Comparison of ENCODE assay signal across 9 cellular contexts in genomic region chr7:149856-150636, GRCh38. TPM values are rescaled to one million over a fixed set of nuclear protein-coding genes. Genes with fewer than 3 reads are reported as not detected.
DNase-seq lines count a peak whose midpoint lies in the region; ATAC-seq, FAIRE-seq and TF ChIP-seq lines count a peak whose summit lies in the region.
"Had no signal": no experiment of that assay in that cellular context is flagged by ENCODE, and none has a peak within 500 bp of the region (broad histone marks: within the 10 kb centered on the region; RNA-seq: fewer than 3 reads in every experiment).

No MANE protein-coding gene starts in this region.

- H3K27ac Mint-ChIP-seq in Caco-2 (ENCODE audit: unreplicated experiment) = peak overlapping the region; percentile 99

- intact Hi-C loops in Caco-2 (cut with micrococcal nuclease; ENCODE audit: unreplicated experiment) = loop anchor here (1.0 kb wide), 3 partner anchors 10 to 42 kb away; partner anchors contain the start of gene FAM20C
- intact Hi-C loops in HepG2 (cut with micrococcal nuclease; ENCODE audit: unreplicated experiment) = no loop called here

- H3K36me3 ChIP-seq in Caco-2 (ENCODE audit: control insufficient read depth, insufficient read depth, low read length) = no peaks in the 10 kb centered on the region
- 0 out of 2 replicates have a peak, but pooled peaks cover 3% of the 10 kb centered on the region for H3K36me3 ChIP-seq in SJSA1
- no peaks in the 10 kb centered on the region for H3K36me3 ChIP-seq in brain microvascular endothelial cell (replicated peaks)
- no peaks in the 10 kb centered on the region for H3K36me3 ChIP-seq in HepG2 (replicated peaks in 1 of 2; ENCODE audit: control insufficient read depth in 1 of 2, insufficient read depth in 2 of 2, low read length in 2 of 2)
- no peaks in the 10 kb centered on the region for H3K36me3 ChIP-seq in Karpas-422 (ENCODE audit: insufficient read depth, low read length)

- H3K4me1 ChIP-seq in Caco-2 (peaks cover 15% of the 10 kb centered on the region), SJSA1 (replicated peaks) (peaks cover 6% of the 10 kb centered on the region), HepG2 (ENCODE audit: insufficient read depth, low read length) (peaks cover 19% of the 10 kb centered on the region), Karpas-422 (ENCODE audit: low read length) (no peaks in the 10 kb centered on the region)

- BruUV-seq in Caco-2 (replicated peaks; lab: Mats Ljungman, UMichigan) = TSS peak; percentile 99
- no TSS peak for BruUV-seq in HepG2 (replicated peaks; lab: Mats Ljungman, UMichigan)

- no peaks in the 10 kb centered on the region for H3K9me2 ChIP-seq in Karpas-422 (replicated peaks; ENCODE audit: insufficient read depth, low read length)

- no peak for TF ChIP-seq EP300 in HepG2 (IDR thresholded peaks at IDR 0.05; ENCODE audit: low read depth in 2 of 2, low read length in 2 of 2)
- no peak for TF ChIP-seq EP300 in HepG2 (CRISPR knock-in tag; IDR thresholded peaks at IDR 0.05; ENCODE audit: borderline replicate concordance)

- CTCF ChIA-PET in Caco-2 (lab: Charles Lee) (no interaction called here), HepG2 (lab: Yijun Ruan, JAX; ENCODE audit: low intra/inter-chr PET ratio, low total read pairs) (no interaction called here)

- peak overlapping the region; percentile 88 for H3K4me3 Mint-ChIP-seq in Caco-2 (ENCODE audit: unreplicated experiment)

- WGBS in HepG2 (ENCODE audit: low lambda C conversion rate) = 92% methylated on average over 28 of the region's 37 CpGs

- H3K27me3 Mint-ChIP-seq in Caco-2 (ENCODE audit: insufficient read depth, unreplicated experiment) = no peaks in the 10 kb centered on the region

- H3K9me3 ChIP-seq in Caco-2 (no peaks in the 10 kb centered on the region), SJSA1 (replicated peaks) (no peaks in the 10 kb centered on the region), HepG2 (ENCODE audit: low read length) (no peaks in the 10 kb centered on the region), Karpas-422 (ENCODE audit: low read length) (no peaks in the 10 kb centered on the region)

- ATAC-seq in HG02759 (IDR thresholded peaks at IDR 0.05; ENCODE audit: unreplicated experiment) = peak; percentile 8
- ATAC-seq in HepG2 = peak; percentile 66

- H3K79me2 ChIP-seq in HepG2 (ENCODE audit: insufficient read depth, low read length) (no peaks in the 10 kb centered on the region), Karpas-422 (ENCODE audit: low read length) (no peaks in the 10 kb centered on the region)

- no peak overlapping the region for H2AFZ ChIP-seq in HepG2 (ENCODE audit: low read length)
- no peak overlapping the region for H2AFZ ChIP-seq in Karpas-422 (ENCODE audit: low read length)

- TF ChIP-seq RAD21 in HepG2 (CRISPR knock-in tag; IDR thresholded peaks at IDR 0.05) = no peak

- no peaks in the 10 kb centered on the region for H3K27me3 ChIP-seq in Caco-2 (replicated peaks; ENCODE audit: control insufficient read depth, insufficient read depth, low read length)
- H3K27me3 ChIP-seq in SJSA1 (replicated peaks) = no peaks in the 10 kb centered on the region
- no peaks in the 10 kb centered on the region for H3K27me3 ChIP-seq in brain microvascular endothelial cell (replicated peaks)
- peaks cover 0 to 14% of the 10 kb centered on the region in 2 experiments; a peak in 3 of 5 replicates for H3K27me3 ChIP-seq in HepG2 (ENCODE audit: control insufficient read depth in 1 of 2, insufficient read depth in 2 of 2, low read length in 2 of 2)
- no peaks in the 10 kb centered on the region for H3K27me3 ChIP-seq in Karpas-422 (ENCODE audit: low read length)

- TF ChIP-seq CTCF in Caco-2 (IDR thresholded peaks at IDR 0.05; ENCODE audit: insufficient read depth in 1 of 2, low read depth in 1 of 2, low read length in 1 of 2, severe bottlenecking in 1 of 2, unreplicated experiment in 1 of 2) = no peak
- TF ChIP-seq CTCF in brain microvascular endothelial cell (IDR thresholded peaks at IDR 0.05; ENCODE audit: low read depth, low read length, missing control alignments) = no peak
- TF ChIP-seq CTCF in HepG2 (CRISPR knock-in tag; IDR thresholded peaks at IDR 0.05) = no peak

- H3K4me2 ChIP-seq in HepG2 (ENCODE audit: low read depth, low read length) = peak overlapping the region; percentile 34; the same call in 1 of the 2 replicates
- H3K4me2 ChIP-seq in Karpas-422 (ENCODE audit: low read depth, low read length, poor library complexity, severe bottlenecking) = no peak overlapping the region
- H3K4me2 ChIP-seq: KMS-11 had no signal

- TF ChIP-seq POLR2A in HepG2 (IDR thresholded peaks at IDR 0.05; ENCODE audit: insufficient read depth in 1 of 2, low read depth in 2 of 2, low read length in 2 of 2) = no peak

- FAIRE-seq in HepG2 (lab: Jason Lieb, UNC) = no peak

- H3K9ac ChIP-seq in HepG2 (ENCODE audit: insufficient read depth, low read depth, low read length) (no peak overlapping the region), Karpas-422 (ENCODE audit: low read length) (no peak overlapping the region)
- H3K9ac ChIP-seq: KMS-11 had no signal

- peak overlapping the region; percentile 40; the same call in 1 of the 2 replicates for H3K27ac ChIP-seq in SJSA1
- peak overlapping the region; percentile 65 for H3K27ac ChIP-seq in brain microvascular endothelial cell
- H3K27ac ChIP-seq in HepG2 (ENCODE audit: extremely low read length, insufficient read depth, low read length) = no peak overlapping the region
- H3K27ac ChIP-seq in Karpas-422 (ENCODE audit: low read length) = no peak overlapping the region
- H3K27ac ChIP-seq: KMS-11 had no signal

- H3K4me3 ChIP-seq in Caco-2 (ENCODE audit: low read depth, low read length) (peak overlapping the region; percentile 38), SJSA1 (peak overlapping the region; percentile 40; the same call in 1 of the 2 replicates), brain microvascular endothelial cell (ENCODE audit: low read depth, low read length) (peak overlapping the region; percentile 73), HepG2 (replicated peaks in 1 of 3; ENCODE audit: insufficient read depth in 1 of 3, low read depth in 2 of 3, low read length in 3 of 3) (no peak overlapping the region), Karpas-422 (ENCODE audit: low read length) (no peak overlapping the region)

- H3K9me3 Mint-ChIP-seq in Caco-2 (ENCODE audit: unreplicated experiment) = no peaks in the 10 kb centered on the region

- DNase-seq in Caco-2 (peak; percentile 71 to 74), SJSA1 (ENCODE audit: low read depth in 1 of 2, low spot score in 2 of 2) (no peak), brain microvascular endothelial cell (no peak), HepG2 (ENCODE audit: low spot score) (no peak), Karpas-422 (no peak), NCI-H1694 (lab: John Stamatoyannopoulos, UW) (no peak)
- DNase-seq in stimulated activated CD4-positive, alpha-beta T cell treated with anti-CD3 and anti-CD28 coated beads, Interleukin-4, amount 100 ng/mL, for 48 hours (ENCODE audit: low read depth in 2 of 2) = peak; percentile 19 to 37

- in situ Hi-C loops in brain microvascular endothelial cell (cut with HindIII; ENCODE audit: low pct_ligation_motif_present, low sequenced_read_pairs) (no loop called here), HepG2 (cut with HindIII; ENCODE audit: extremely low pct_ligation_motif_present, low pct_unique_long_range_greater_than_20kb) (no loop called here)

- POLR2A ChIA-PET in Caco-2 (lab: Charles Lee) = interaction anchor here (0.6 kb wide), 1 partner anchor 14 kb away, joined by 3 read pairs; no protein-coding TSS in a partner anchor
- POLR2A ChIA-PET in HepG2 (lab: Yijun Ruan, JAX) = interaction anchor here (1.0 kb wide), 1 partner anchor 402 kb away, joined by 3 read pairs; no protein-coding TSS in a partner anchor

- peaks cover 9% of the 10 kb centered on the region for H3K36me3 Mint-ChIP-seq in Caco-2 (ENCODE audit: insufficient read depth, unreplicated experiment)

- H3K4me1 Mint-ChIP-seq in Caco-2 (ENCODE audit: low read depth, unreplicated experiment) = peaks cover 9% of the 10 kb centered on the region

- H4K20me1 ChIP-seq in HepG2 (ENCODE audit: insufficient read depth, low read length) (no peaks in the 10 kb centered on the region), Karpas-422 (ENCODE audit: insufficient read depth, low read depth, low read length) (no peaks in the 10 kb centered on the region)

RNA-seq across cellular contexts. Expression of gene FAM20C, which starts 42.3 kb away (rescaled TPM):
- total RNA-seq in Caco-2 (2022) (34.0 and 37.6 TPM in 2 replicates), HepG2 (2016; rRNA removed; fragmentation: Illumina TruSeq; extraction: Trizol) (14.5 and 19.9 TPM in 2 replicates)
- total RNA-seq in SJSA1 (2014; rRNA removed; shearing (Covaris generic)) = 0.18 and 2.0 TPM in 2 replicates
- total RNA-seq in HepG2 (2016; cell fraction: cytosol; rRNA removed; fragmentation: Illumina TruSeq; extraction: Trizol; ENCODE audit: low read depth) = 4.8 and 5.5 TPM in 2 replicates
- 12.0 and 18.5 TPM in 2 replicates for total RNA-seq in HepG2 (2016; cell fraction: insoluble cytoplasmic fraction; rRNA removed; fragmentation: Illumina TruSeq; extraction: Trizol)
- total RNA-seq in HepG2 (2016; cell fraction: membrane; rRNA removed; fragmentation: Illumina TruSeq; extraction: Trizol) = 11.5 and 11.6 TPM in 2 replicates
- total RNA-seq in HepG2 (2016; cell fraction: nucleus; rRNA removed; fragmentation: Illumina TruSeq; extraction: Trizol) = 20.5 and 24.2 TPM in 2 replicates
- 11.9 and 15.3 TPM in 2 replicates for polyA plus RNA-seq in HepG2 (2011; rRNA removed)
- 13.7 and 17.5 TPM in 2 replicates for polyA plus RNA-seq in HepG2 (2011; cell fraction: cytosol; rRNA removed)
- polyA plus RNA-seq in HepG2 (2011; cell fraction: nucleus; rRNA removed) = 24.6 and 26.4 TPM in 2 replicates
- 15.4 and 23.9 TPM in 2 replicates for polyA plus RNA-seq in HepG2 (2012)
- polyA plus RNA-seq in HepG2 (2016; cell fraction: cytosol; fragmentation: Illumina TruSeq; extraction: Trizol; ENCODE audit: low read depth) = 2.8 and 3.2 TPM in 2 replicates
- polyA plus RNA-seq in HepG2 (2016; cell fraction: insoluble cytoplasmic fraction; fragmentation: Illumina TruSeq; extraction: Trizol; ENCODE audit: low read depth) = 18.9 and 20.0 TPM in 2 replicates
- polyA plus RNA-seq in HepG2 (2016; cell fraction: membrane; fragmentation: Illumina TruSeq; extraction: Trizol; ENCODE audit: low read depth) = 10.0 and 10.7 TPM in 2 replicates
- 38.8 and 44.3 TPM in 2 replicates for polyA plus RNA-seq in HepG2 (2016; cell fraction: nucleus; fragmentation: Illumina TruSeq; extraction: Trizol; ENCODE audit: insufficient read depth, low read depth)
- polyA minus RNA-seq in HepG2 (2011; rRNA and poly(A)+ RNA removed; ENCODE audit: low replicate concordance) = 8.9 and 24.8 TPM in 2 replicates
- polyA minus RNA-seq in HepG2 (2011; cell fraction: cytosol; rRNA and poly(A)+ RNA removed) = 13.4 and 22.0 TPM in 2 replicates
- polyA minus RNA-seq in HepG2 (2011; cell fraction: nucleus; rRNA and poly(A)+ RNA removed) = 14.4 and 19.6 TPM in 2 replicates
- total RNA-seq in Karpas-422 (2014; rRNA removed; shearing (Covaris generic); ENCODE audit: low replicate concordance) = not detected in 2 replicates

Comparison
In these comparisons a context has a peak if more than half of its experiments do, and no peak if none do; other contexts are left out.
1. DNase-seq: peak in Caco-2 (2 of 2) and stimulated activated CD4-positive, alpha-beta T cell treated with anti-CD3 and anti-CD28 coated beads, Interleukin-4, amount 100 ng/mL, for 48 hours (2 of 2); none in SJSA1 (0 of 2), brain microvascular endothelial cell (single experiment), HepG2 (single experiment), Karpas-422 (single experiment) and NCI-H1694 (single experiment).
2. H3K4me3 ChIP-seq: peak in Caco-2 (single experiment), SJSA1 (single experiment) and brain microvascular endothelial cell (single experiment); none in HepG2 (0 of 3) and Karpas-422 (single experiment).
3. H3K27ac ChIP-seq: peak in SJSA1 (single experiment) and brain microvascular endothelial cell (single experiment); none in HepG2 (single experiment) and Karpas-422 (single experiment).